Comparison of ENCODE assay signal across 17 cellular contexts in the genomic region with DNA sequence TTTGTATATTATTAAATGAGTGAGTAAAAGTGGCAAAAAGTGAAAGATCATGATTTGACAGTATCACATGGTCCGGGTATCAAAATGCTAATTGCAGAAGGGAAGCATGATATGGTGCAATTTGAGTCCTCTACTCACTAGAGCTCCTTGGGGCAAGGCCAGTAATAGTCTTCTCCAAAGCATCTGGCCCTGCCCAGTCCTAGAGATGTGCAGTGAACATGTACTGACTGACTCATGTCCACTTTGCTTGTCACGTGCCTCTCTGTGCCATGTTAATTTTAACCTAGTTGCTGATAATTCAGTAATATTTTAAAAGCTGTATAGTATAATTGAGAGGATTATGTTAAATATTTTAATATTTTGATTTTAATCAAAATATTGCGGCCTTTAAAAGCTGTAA. TPM values are rescaled to one million over a fixed set of nuclear protein-coding genes. Genes with fewer than 3 reads are reported as not detected.
A peak's percentile ranks its signal among the peaks of the same experiment; 100 is the strongest.
DNase-seq lines count a peak whose midpoint lies in the region; ATAC-seq, FAIRE-seq and TF ChIP-seq lines count a peak whose summit lies in the region.
"Had no signal": no experiment of that assay in that cellular context is flagged by ENCODE, and none has a peak within 500 bp of the region (broad histone marks: within the 10 kb centered on the region; RNA-seq: fewer than 3 reads in every experiment).

No MANE protein-coding gene starts in this region.

- H3K79me2 ChIP-seq in keratinocyte (ENCODE audit: control insufficient read depth, insufficient read depth, low read length) (peaks cover 13% of the 10 kb centered on the region), Karpas-422 (ENCODE audit: low read length) (no peaks in the 10 kb centered on the region)

- H3K9me3 ChIP-seq in keratinocyte (ENCODE audit: control insufficient read depth, low read depth, low read length): no peaks in the 10 kb centered on the region
- H3K9me3 ChIP-seq in Karpas-422 (ENCODE audit: low read length): no peaks in the 10 kb centered on the region

- H3K9me2 ChIP-seq in Karpas-422 (replicated peaks; ENCODE audit: insufficient read depth, low read length): no peaks in the 10 kb centered on the region

- no peak for TF ChIP-seq CTCF in keratinocyte (optimal IDR thresholded peaks at IDR 0.05 in 1 of 3, IDR thresholded peaks at IDR 0.05 in 1 of 3, conservative IDR thresholded peaks at IDR 0.05 in 1 of 3; ENCODE audit: extremely low read depth in 1 of 3, insufficient read depth in 2 of 3, low read length in 3 of 3)

- no peak for ATAC-seq in GM19328 (IDR thresholded peaks at IDR 0.05; ENCODE audit: unreplicated experiment)
- ATAC-seq in stimulated activated naive CD8-positive, alpha-beta T cell treated with anti-CD3 and anti-CD28 coated beads, Interleukin-15, Interleukin-2, amounts not matched to agents 100 U/mL and 50 U/mL, for 24 hours: no peak

- in situ Hi-C loops in Caki2 (cut with HindIII; ENCODE audit: low pct_unique_long_range_greater_than_20kb, low sequenced_read_pairs): no loop called here

- H3K9me1 ChIP-seq in keratinocyte (ENCODE audit: control insufficient read depth, extremely low read depth, insufficient read depth, low read length): no peaks in the 10 kb centered on the region

- H3K9ac ChIP-seq in keratinocyte (ENCODE audit: control insufficient read depth, extremely low read depth, insufficient read depth, low read length) (no peak overlapping the region), Karpas-422 (ENCODE audit: low read length) (no peak overlapping the region)

- H4K20me1 ChIP-seq in keratinocyte (ENCODE audit: control insufficient read depth, extremely low read depth, insufficient read depth, low read length) (no peaks in the 10 kb centered on the region), Karpas-422 (ENCODE audit: insufficient read depth, low read depth, low read length) (no peaks in the 10 kb centered on the region)

- H3K4me3 ChIP-seq in keratinocyte (ENCODE audit: control insufficient read depth in 2 of 3, extremely low read depth in 1 of 3, insufficient read depth in 2 of 3, low read depth in 1 of 3, low read length in 3 of 3): no peak overlapping the region
- no peak overlapping the region for H3K4me3 ChIP-seq in Karpas-422 (ENCODE audit: low read length)
- H3K4me3 ChIP-seq: PC-9 had no signal

- no peak overlapping the region for H3K4me2 ChIP-seq in keratinocyte (ENCODE audit: control insufficient read depth, extremely low read depth, insufficient read depth, low read depth, low read length)
- no peak overlapping the region for H3K4me2 ChIP-seq in Karpas-422 (ENCODE audit: low read depth, low read length, poor library complexity, severe bottlenecking)
- H3K4me2 ChIP-seq: PC-9 had no signal

- H2AFZ ChIP-seq in keratinocyte (ENCODE audit: control insufficient read depth, low read length) (no peak overlapping the region), Karpas-422 (ENCODE audit: low read length) (no peak overlapping the region)
- H2AFZ ChIP-seq: PC-9 had no signal

- H3K27me3 ChIP-seq in keratinocyte (ENCODE audit: control insufficient read depth, extremely low read depth, insufficient read depth, low read length): no peaks in the 10 kb centered on the region
- no peaks in the 10 kb centered on the region for H3K27me3 ChIP-seq in Karpas-422 (ENCODE audit: low read length)

- dilution Hi-C loops in keratinocyte (cut with MboI; ENCODE audit: extremely low pct_ligation_motif_present, low sequenced_read_pairs): no loop called here

- H3K36me3 ChIP-seq in keratinocyte (ENCODE audit: control insufficient read depth in 2 of 2, extremely low read depth in 1 of 2, insufficient read depth in 2 of 2, low read length in 2 of 2): no peaks in the 10 kb centered on the region
- no peaks in the 10 kb centered on the region for H3K36me3 ChIP-seq in Karpas-422 (ENCODE audit: insufficient read depth, low read length)

- no peak overlapping the region for H3K27ac ChIP-seq in keratinocyte (ENCODE audit: control insufficient read depth, insufficient read depth, low read length)
- H3K27ac ChIP-seq in Karpas-422 (ENCODE audit: low read length): no peak overlapping the region
- H3K27ac ChIP-seq: epithelial cell of prostate, PC-9 had no signal

- H3K4me1 ChIP-seq in keratinocyte (ENCODE audit: control insufficient read depth, extremely low read depth, insufficient read depth, low read length) (peaks cover 39% of the 10 kb centered on the region), Karpas-422 (ENCODE audit: low read length) (no peaks in the 10 kb centered on the region)

- peak; percentile 36 for FAIRE-seq in keratinocyte (lab: Jason Lieb, UNC)
- FAIRE-seq: kidney, TTC549 had no signal

- DNase-seq in Caki2 (ENCODE audit: low read depth) (peak; percentile 48), LHCN-M2 (ENCODE audit: low read depth) (peak; percentile 82), amniotic epithelial cell (ENCODE audit: low read depth) (peak; percentile 73), keratinocyte (ENCODE audit: low read depth, low spot score) (peak; percentile 42), SK-N-DZ (ENCODE audit: low spot score) (no peak), Karpas-422 (no peak)
- no peak for DNase-seq in stimulated activated naive CD8-positive, alpha-beta T cell treated with anti-CD3 and anti-CD28 coated beads, Interleukin-15, Interleukin-2, amounts not matched to agents 100 U/mL and 50 U/mL, for 24 hours
- DNase-seq: activated CD4-positive, alpha-beta T cell treated with anti-CD3 and anti-CD28 coated beads, Interleukin-2, amount 10 ng/mL, durations not matched to agents 7 days and 5 days; activated naive CD4-positive, alpha-beta T cell treated with anti-CD3 and anti-CD28 coated beads for 36 hours; dermis blood vessel endothelial cell; kidney; mesendoderm; NCI-H1092; PC-9 had no signal

RNA-seq across cellular contexts. Expression of gene TENM3, which starts 54.6 kb away (rescaled TPM):
- 44.5 and 51.3 TPM in 2 replicates for total RNA-seq in Caki2 (2014; rRNA removed; shearing (Covaris generic); ENCODE audit: low replicate concordance)
- 29.9 and 34.8 TPM in 2 replicates for total RNA-seq in LHCN-M2 (2014; rRNA removed)
- polyA plus RNA-seq in LHCN-M2 (2012): 20.1 TPM
- 17.0 to 20.9 TPM (median 18.8 TPM) in 3 replicates for polyA plus RNA-seq in keratinocyte
- 8.8 TPM for polyA plus RNA-seq in keratinocyte (2011; ENCODE audit: low read depth)
- 3.9 and 4.9 TPM in 2 replicates for polyA plus RNA-seq in keratinocyte (2011; cell fraction: cytosol; rRNA removed)
- 25.4 and 26.5 TPM in 2 replicates for polyA plus RNA-seq in keratinocyte (2011; cell fraction: nucleus; rRNA removed)
- 4.9 and 19.5 TPM in 2 replicates for polyA plus RNA-seq in keratinocyte (2012; ENCODE audit: low replicate concordance)
- polyA minus RNA-seq in keratinocyte: 51.9 to 65.0 TPM (median 63.1 TPM) in 3 replicates
- polyA minus RNA-seq in keratinocyte (2011; cell fraction: cytosol; rRNA and poly(A)+ RNA removed): 10.2 TPM
- polyA minus RNA-seq in keratinocyte (2011; cell fraction: nucleus; rRNA and poly(A)+ RNA removed): 111 and 165 TPM in 2 replicates
- 7.6 and 22.5 TPM in 2 replicates for polyA plus RNA-seq in SK-N-DZ (2014; cell fraction: cytosol; rRNA removed)
- polyA plus RNA-seq in SK-N-DZ (2014; cell fraction: nucleus; rRNA removed): 5.3 and 11.4 TPM in 2 replicates
- total RNA-seq in Karpas-422 (2014; rRNA removed; shearing (Covaris generic); ENCODE audit: low replicate concordance): not detected in 2 replicates
- total RNA-seq: activated CD4-positive, alpha-beta T cell treated with anti-CD3 and anti-CD28 coated beads, Interleukin-2, amount 10 ng/mL, durations not matched to agents 7 days and 5 days; activated naive CD4-positive, alpha-beta T cell treated with anti-CD3 and anti-CD28 coated beads for 36 hours; PC-9 had no signal

Comparison
In these comparisons a context has a peak if more than half of its experiments do, and no peak if none do; other contexts are left out.
1. DNase-seq: peak in Caki2 (single experiment), LHCN-M2 (single experiment), amniotic epithelial cell (single experiment) and keratinocyte (single experiment); none in SK-N-DZ (single experiment), stimulated activated naive CD8-positive, alpha-beta T cell treated with anti-CD3 and anti-CD28 coated beads, Interleukin-15, Interleukin-2, amounts not matched to agents 100 U/mL and 50 U/mL, for 24 hours (single experiment) and Karpas-422 (single experiment).
2. RNA of gene TENM3, which starts 54.6 kb away (total RNA-seq): 44.5 to 51.3 TPM in Caki2 and 29.9 to 34.8 TPM in LHCN-M2; not detected in Karpas-422; every median in the first group is over 10 times any median in the second.